8 cellular contexts compared by ENCODE assay signal in genomic region chr4:126405369-126405982, GRCh38.
DNase-seq lines count a peak whose midpoint lies in the region; ATAC-seq, FAIRE-seq and TF ChIP-seq lines count a peak whose summit lies in the region.

No MANE protein-coding gene starts in this region.

- H3K4me3 ChIP-seq in HFF-Myc (replicated peaks; ENCODE audit: low read depth, low read length) (no peak overlapping the region), kidney (ENCODE audit: low read length in 2 of 2) (no peak overlapping the region)

- H3K9ac ChIP-seq in kidney (ENCODE audit: low read length in 2 of 2): no peak overlapping the region

- H3K4me1 ChIP-seq in kidney (ENCODE audit: control insufficient read depth in 1 of 2, insufficient read depth in 1 of 2, low read depth in 1 of 2, low read length in 2 of 2): no peaks in the 10 kb centered on the region

- no peaks in the 10 kb centered on the region for H3K9me3 ChIP-seq in kidney (ENCODE audit: control insufficient read depth in 1 of 2, low read length in 2 of 2)

- intact Hi-C loops in kidney (cut with DNase I): no loop called here

- FAIRE-seq in G401.6 (lab: Jason Lieb, UNC): peak; percentile 48
- no peak for FAIRE-seq in kidney (lab: Jason Lieb, UNC)

- no peak for DNase-seq in HFF-Myc (ENCODE audit: extremely low read depth, low read depth)
- peak; percentile 2 for DNase-seq in RPMI8226
- no peak for DNase-seq in kidney
- DNase-seq in NCI-H187 treated with DMSO at 0.1 percent for 48 hours (lab: John Stamatoyannopoulos, UW): no peak
- no peak for DNase-seq in middle frontal gyrus (ENCODE audit: extremely low spot score, low spot score)

- ATAC-seq in GM21515 (IDR thresholded peaks at IDR 0.05; ENCODE audit: unreplicated experiment) (no peak), GM21528 (IDR thresholded peaks at IDR 0.05; ENCODE audit: low FRiP score, unreplicated experiment) (no peak)

- H3K36me3 ChIP-seq in kidney (ENCODE audit: control insufficient read depth in 1 of 2, insufficient read depth in 2 of 2, low read length in 2 of 2): no peaks in the 10 kb centered on the region

- peak; percentile 49 for TF ChIP-seq CTCF in HFF-Myc (IDR thresholded peaks at IDR 0.05; ENCODE audit: low read depth, low read length, missing control alignments)
- peak; percentile 13 for TF ChIP-seq CTCF in kidney (IDR thresholded peaks at IDR 0.05; ENCODE audit: borderline replicate concordance, extremely low read depth, insufficient read depth)

- H3K27ac ChIP-seq in kidney (ENCODE audit: low read depth in 2 of 2, low read length in 2 of 2): no peak overlapping the region
